Comparison of ENCODE assay signal across 1 cellular context in the genomic region with DNA sequence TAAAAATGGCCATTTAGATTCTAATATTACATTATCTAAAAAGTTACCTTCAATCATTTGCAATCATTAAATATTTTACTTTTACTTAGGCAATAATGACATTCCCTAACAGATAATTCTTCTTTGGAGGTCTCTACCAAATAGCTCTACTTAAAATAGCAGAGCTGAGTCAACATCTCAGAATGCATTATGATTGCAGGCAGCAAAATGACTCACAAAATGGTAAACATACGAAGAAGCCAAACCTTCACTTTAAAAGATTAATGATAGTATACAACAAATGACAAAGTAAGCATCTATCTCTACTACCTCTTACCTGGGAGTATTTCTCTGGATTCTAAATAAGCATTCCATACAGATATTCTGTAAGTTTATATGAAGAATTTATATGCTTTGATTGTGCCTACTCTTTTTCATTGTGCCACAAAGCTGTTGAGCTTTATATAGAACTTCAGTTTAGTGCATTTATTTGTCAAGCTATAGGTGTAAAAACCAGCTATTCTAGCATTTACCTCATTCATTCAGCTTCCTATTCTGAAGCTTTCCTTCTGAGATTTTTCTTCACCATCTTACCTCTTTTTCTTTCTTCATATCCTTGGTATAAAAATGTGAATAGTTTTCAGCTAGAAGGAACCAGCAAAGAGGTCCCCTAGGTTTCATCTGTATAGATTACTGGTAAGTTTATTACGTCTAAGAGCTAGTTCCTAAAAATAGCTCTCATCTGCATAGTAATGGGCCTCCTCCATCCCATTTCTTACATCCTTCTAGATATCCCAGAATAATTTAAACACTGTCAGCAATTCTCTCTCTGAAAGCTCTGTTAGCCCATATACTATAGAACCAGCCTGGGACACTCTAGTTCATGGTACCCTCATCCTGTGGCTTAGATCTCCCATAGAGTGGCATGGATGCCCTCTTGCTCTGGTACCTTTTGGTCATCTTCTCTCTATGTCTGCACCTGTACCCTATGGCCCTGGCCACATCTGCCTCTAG.
TF ChIP-seq lines count a peak whose summit lies in the region.

No MANE protein-coding gene starts in this region.

TF ChIP-seq in endothelial cell of umbilical vein, 7 proteins besides CTCF, POLR2A, EP300 and RAD21:
- no peak for TF ChIP-seq EZH2 (IDR thresholded peaks at IDR 0.05; ENCODE audit: borderline replicate concordance, low read depth, low read length, severe bottlenecking)
- peak; percentile 37 for TF ChIP-seq FOS (IDR thresholded peaks at IDR 0.05; ENCODE audit: borderline replicate concordance, insufficient read depth, low read length)
